Comparison of ENCODE assay signal across 7 cellular contexts in the genomic region with DNA sequence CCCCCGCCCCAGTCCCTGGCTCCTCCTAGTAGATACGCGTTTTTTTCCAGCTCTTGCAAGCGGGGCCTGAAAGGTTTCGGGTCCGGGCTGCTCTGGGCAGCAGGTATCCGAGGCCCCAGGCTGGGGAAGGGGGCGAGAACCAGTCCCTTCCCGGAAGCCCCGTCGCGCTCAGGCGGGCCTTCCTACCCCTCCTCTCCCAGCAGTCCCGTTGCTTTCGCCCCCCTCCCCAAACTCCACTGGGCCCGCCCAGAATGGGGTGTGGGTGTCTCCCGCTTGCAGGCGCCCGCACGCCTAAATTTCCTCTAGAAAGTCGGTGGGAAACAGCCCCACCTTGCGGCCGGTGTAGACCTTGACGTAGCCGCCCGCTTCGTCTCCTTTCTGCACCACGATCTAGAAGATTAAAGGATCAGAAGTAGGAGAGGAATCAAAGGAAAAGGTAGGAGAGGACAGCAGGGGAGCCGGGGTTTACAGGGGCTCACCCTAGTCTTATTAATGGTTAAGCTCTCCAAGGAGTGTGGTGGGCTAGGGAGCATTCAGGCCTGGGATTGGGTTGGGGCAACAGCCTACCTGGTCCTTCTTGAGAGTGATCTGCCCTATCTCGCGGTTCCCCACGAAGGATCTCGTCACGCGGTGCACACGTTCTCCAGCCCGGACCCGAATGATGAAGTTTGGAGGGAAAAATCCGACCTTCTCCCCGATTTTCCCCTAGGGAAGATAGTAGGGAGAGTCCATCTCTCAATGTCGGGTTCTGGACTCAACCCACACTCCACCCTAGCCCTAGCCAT. TPM values are rescaled to one million over a fixed set of nuclear protein-coding genes. Genes with fewer than 3 reads are reported as not detected.
DNase-seq lines count a peak whose midpoint lies in the region; ATAC-seq, FAIRE-seq and TF ChIP-seq lines count a peak whose summit lies in the region.

No MANE protein-coding gene starts in this region.

- no peak for TF ChIP-seq POLR2A in GM12891 (IDR thresholded peaks at IDR 0.05; ENCODE audit: low read depth, low read length)

- H3K9me3 ChIP-seq in WERI-Rb-1 (ENCODE audit: severe bottlenecking), result no peaks in the 10 kb centered on the region

- H3K36me3 ChIP-seq in WERI-Rb-1 (no peaks in the 10 kb centered on the region), bronchial epithelial cell (ENCODE audit: control insufficient read depth, insufficient read depth, low read length) (no peaks in the 10 kb centered on the region)

- peak; percentile 78 for FAIRE-seq in GM12891 (lab: Jason Lieb, UNC)
- FAIRE-seq in bronchial epithelial cell (lab: Jason Lieb, UNC), result no peak

- ATAC-seq in GM21723 (IDR thresholded peaks at IDR 0.05; ENCODE audit: unreplicated experiment), result no peak

- H3K27ac ChIP-seq in WERI-Rb-1, result peak overlapping the region; percentile 48

- peak overlapping the region; percentile 45 for H3K4me3 ChIP-seq in WERI-Rb-1 (ENCODE audit: low read depth, low read length)
- H3K4me3 ChIP-seq in bronchial epithelial cell (ENCODE audit: low read depth, low read length), result peak overlapping the region; percentile 35

- DNase-seq in GM12891 (ENCODE audit: insufficient read length, low spot score) (no peak), NCI-H2081 treated with DMSO at 0.1 percent for 48 hours (lab: John Stamatoyannopoulos, UW) (peak; percentile 32), WERI-Rb-1 (peak; percentile 90), bronchial epithelial cell (ENCODE audit: low read depth) (peak; percentile 57), iris pigment epithelial cell (ENCODE audit: low read depth) (peak; percentile 49)
- DNase-seq in stimulated activated CD4-positive, alpha-beta T cell treated with anti-CD3 and anti-CD28 coated beads, Interleukin-1b, Interleukin-23, amount 100 ng/mL, for 24 hours (ENCODE audit: low read depth in 4 of 4, low spot score in 1 of 4), result peak; percentile 66 to 76 (median 74)

- TF ChIP-seq CTCF in WERI-Rb-1 (IDR thresholded peaks at IDR 0.05; ENCODE audit: low read depth, low read length) (peak; percentile 71), bronchial epithelial cell (IDR thresholded peaks at IDR 0.05; ENCODE audit: insufficient read depth, low read length, severe bottlenecking) (peak; percentile 79)

- H3K27me3 ChIP-seq in WERI-Rb-1 (ENCODE audit: insufficient read depth, low read depth, severe bottlenecking) (peaks cover 14% of the 10 kb centered on the region), bronchial epithelial cell (ENCODE audit: control insufficient read depth, insufficient read depth, low read length) (peaks cover 6% of the 10 kb centered on the region)

TF ChIP-seq in GM12891, 5 proteins besides CTCF, POLR2A, EP300 and RAD21:
- no peak for TF ChIP-seq SPI1 (IDR thresholded peaks at IDR 0.05; ENCODE audit: low read depth, low read length)

RNA-seq across cellular contexts. Expression of gene STAC3, which starts 7.3 kb away (rescaled TPM):
- 4.6 TPM for polyA plus RNA-seq in GM12891 (2012; ENCODE audit: low read depth, missing spikeins)
- total RNA-seq in bronchial epithelial cell, result 0.26 and 0.51 TPM in 2 replicates

RNA-seq across cellular contexts. Expression of gene SHMT2, which starts 14.2 kb away (rescaled TPM):
- 152 TPM for polyA plus RNA-seq in GM12891 (2012; ENCODE audit: low read depth, missing spikeins)
- 357 and 413 TPM in 2 replicates for total RNA-seq in bronchial epithelial cell

RNA-seq across cellular contexts. Expression of gene NXPH4, which starts 27.1 kb away (rescaled TPM):
- 0.24 TPM for polyA plus RNA-seq in GM12891 (2012; ENCODE audit: low read depth, missing spikeins)
- total RNA-seq in bronchial epithelial cell, result 0.53 and 1.9 TPM in 2 replicates
